8 cellular contexts compared by ENCODE assay signal in genomic region chr17:17494499-17495447, GRCh38. TPM values are rescaled to one million over a fixed set of nuclear protein-coding genes. Genes with fewer than 3 reads are reported as not detected.
A peak's percentile ranks its signal among the peaks of the same experiment; 100 is the strongest.
DNase-seq lines count a peak whose midpoint lies in the region; ATAC-seq and TF ChIP-seq lines count a peak whose summit lies in the region.

No MANE protein-coding gene starts in this region.

- no peak for TF ChIP-seq CTCF in GM12865 (IDR thresholded peaks at IDR 0.05; ENCODE audit: insufficient read depth, low read depth, low read length, missing control alignments)
- no peak for TF ChIP-seq CTCF in WERI-Rb-1 (IDR thresholded peaks at IDR 0.05; ENCODE audit: low read depth, low read length)
- TF ChIP-seq CTCF in upper lobe of right lung (IDR thresholded peaks at IDR 0.05) = no peak

- H3K36me3 ChIP-seq in WERI-Rb-1 (peaks cover 18% of the 10 kb centered on the region), muscle layer of colon (ENCODE audit: insufficient read depth, low read length) (peaks cover 13% of the 10 kb centered on the region), upper lobe of right lung (peaks cover 23% of the 10 kb centered on the region)

- H3K4me1 ChIP-seq in muscle layer of colon (ENCODE audit: insufficient read depth, low read length) (peaks cover 6% of the 10 kb centered on the region), upper lobe of right lung (peaks cover 18% of the 10 kb centered on the region)

- TF ChIP-seq POLR2A in erythroblast (IDR thresholded peaks at IDR 0.05; ENCODE audit: low read length) = no peak

- H3K27ac ChIP-seq in WERI-Rb-1 = no peak overlapping the region
- no peak overlapping the region for H3K27ac ChIP-seq in muscle layer of colon (ENCODE audit: low read depth, low read length)
- peak overlapping the region; percentile 84 for H3K27ac ChIP-seq in upper lobe of right lung

- H3K27me3 ChIP-seq in WERI-Rb-1 (ENCODE audit: insufficient read depth, low read depth, severe bottlenecking) (no peaks in the 10 kb centered on the region), muscle layer of colon (ENCODE audit: control insufficient read depth in 1 of 2, insufficient read depth in 2 of 2, low read length in 2 of 2) (peaks cover 0 to 10% of the 10 kb centered on the region in 2 donors), upper lobe of right lung (no peaks in the 10 kb centered on the region)

- intact Hi-C loops in upper lobe of right lung (cut with DNase I) = loop anchor here (5.0 kb wide), 1 partner anchor 137 kb away; no protein-coding TSS in a partner anchor

- peak; percentile 2 for ATAC-seq in upper lobe of right lung
- no peak for ATAC-seq in GM19324 (IDR thresholded peaks at IDR 0.05; ENCODE audit: low FRiP score, unreplicated experiment)

- no peak overlapping the region for H3K4me3 ChIP-seq in GM12865 (ENCODE audit: low read depth, low read length)
- H3K4me3 ChIP-seq in WERI-Rb-1 (ENCODE audit: low read depth, low read length) = peak overlapping the region; percentile 68
- peak overlapping the region; percentile 16 to 61 for H3K4me3 ChIP-seq in muscle layer of colon (ENCODE audit: low read depth in 1 of 2, low read length in 2 of 2)
- H3K4me3 ChIP-seq in upper lobe of right lung = peak overlapping the region; percentile 68

- H3K9me3 ChIP-seq in WERI-Rb-1 (ENCODE audit: severe bottlenecking) = no peaks in the 10 kb centered on the region
- H3K9me3 ChIP-seq in muscle layer of colon (ENCODE audit: low read length) = no peaks in the 10 kb centered on the region
- no peaks in the 10 kb centered on the region for H3K9me3 ChIP-seq in upper lobe of right lung

- DNase-seq in GM12865 (ENCODE audit: low read depth) = peak; percentile 37
- peak; percentile 56 for DNase-seq in WERI-Rb-1
- peak; percentile 68 to 74 for DNase-seq in erythroblast (lab: John Stamatoyannopoulos, UW)
- DNase-seq in upper lobe of right lung = peak; percentile 80
- no peak for DNase-seq in epidermal melanocyte (ENCODE audit: insufficient read length, low spot score)
- no peak for DNase-seq in ureter (ENCODE audit: low spot score)

- no peak overlapping the region for H3K9ac ChIP-seq in muscle layer of colon (ENCODE audit: low read length)

RNA-seq across cellular contexts. Expression of gene RASD1, which starts 1.4 kb away (rescaled TPM):
- total RNA-seq in upper lobe of right lung (39.2 TPM), ureter (5.8 TPM)

RNA-seq across cellular contexts. Expression of gene MED9, which starts 18.0 kb away (rescaled TPM):
- total RNA-seq in upper lobe of right lung (13.8 TPM), ureter (19.1 TPM)

Comparison
In these comparisons a context has a peak if more than half of its experiments do, and no peak if none do; other contexts are left out.
1. DNase-seq: peak in GM12865 (single experiment), WERI-Rb-1 (single experiment), erythroblast (2 of 2) and upper lobe of right lung (single experiment); none in epidermal melanocyte (single experiment) and ureter (single experiment).